Comparison of ENCODE assay signal across 1 cellular context in the genomic region with DNA sequence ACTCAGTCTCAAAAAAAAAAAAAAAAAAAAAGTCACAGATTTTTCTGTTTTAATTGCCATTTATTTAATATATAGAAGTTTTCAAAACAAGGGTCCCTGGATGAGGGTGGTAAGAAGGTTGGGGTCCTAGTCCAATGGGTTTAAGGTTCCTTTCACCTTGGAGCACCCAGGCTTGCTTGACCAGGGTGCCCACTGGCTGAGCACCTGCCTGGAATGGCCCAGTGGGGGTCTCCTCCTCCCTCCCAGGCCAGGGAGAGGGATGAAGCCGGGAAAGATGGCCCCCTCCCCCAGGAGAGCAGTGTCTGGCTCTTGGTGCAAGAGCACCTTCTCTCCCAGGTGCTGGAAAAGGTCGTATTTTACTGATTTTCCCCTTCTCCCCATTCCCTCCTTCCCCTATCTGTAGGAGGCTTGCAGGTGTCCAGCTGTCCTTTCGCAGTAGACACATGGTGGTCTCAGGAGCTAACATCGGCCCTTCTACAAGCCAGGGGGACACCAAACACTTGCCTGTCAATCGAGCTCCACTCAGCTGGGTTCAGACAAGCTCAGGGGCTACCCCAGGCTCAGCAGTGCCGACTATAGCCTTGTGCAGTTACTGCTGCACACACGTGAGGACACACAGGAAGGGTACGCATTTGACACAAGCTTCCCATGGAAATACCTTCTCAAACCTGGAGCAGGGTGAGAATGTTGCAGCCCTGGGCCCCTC.
TF ChIP-seq lines count a peak whose summit lies in the region.

No MANE protein-coding gene starts in this region.

TF ChIP-seq in HCT116, 20 proteins besides CTCF, POLR2A, EP300 and RAD21 (continued from another document):
- TF ChIP-seq, protein P1, sequence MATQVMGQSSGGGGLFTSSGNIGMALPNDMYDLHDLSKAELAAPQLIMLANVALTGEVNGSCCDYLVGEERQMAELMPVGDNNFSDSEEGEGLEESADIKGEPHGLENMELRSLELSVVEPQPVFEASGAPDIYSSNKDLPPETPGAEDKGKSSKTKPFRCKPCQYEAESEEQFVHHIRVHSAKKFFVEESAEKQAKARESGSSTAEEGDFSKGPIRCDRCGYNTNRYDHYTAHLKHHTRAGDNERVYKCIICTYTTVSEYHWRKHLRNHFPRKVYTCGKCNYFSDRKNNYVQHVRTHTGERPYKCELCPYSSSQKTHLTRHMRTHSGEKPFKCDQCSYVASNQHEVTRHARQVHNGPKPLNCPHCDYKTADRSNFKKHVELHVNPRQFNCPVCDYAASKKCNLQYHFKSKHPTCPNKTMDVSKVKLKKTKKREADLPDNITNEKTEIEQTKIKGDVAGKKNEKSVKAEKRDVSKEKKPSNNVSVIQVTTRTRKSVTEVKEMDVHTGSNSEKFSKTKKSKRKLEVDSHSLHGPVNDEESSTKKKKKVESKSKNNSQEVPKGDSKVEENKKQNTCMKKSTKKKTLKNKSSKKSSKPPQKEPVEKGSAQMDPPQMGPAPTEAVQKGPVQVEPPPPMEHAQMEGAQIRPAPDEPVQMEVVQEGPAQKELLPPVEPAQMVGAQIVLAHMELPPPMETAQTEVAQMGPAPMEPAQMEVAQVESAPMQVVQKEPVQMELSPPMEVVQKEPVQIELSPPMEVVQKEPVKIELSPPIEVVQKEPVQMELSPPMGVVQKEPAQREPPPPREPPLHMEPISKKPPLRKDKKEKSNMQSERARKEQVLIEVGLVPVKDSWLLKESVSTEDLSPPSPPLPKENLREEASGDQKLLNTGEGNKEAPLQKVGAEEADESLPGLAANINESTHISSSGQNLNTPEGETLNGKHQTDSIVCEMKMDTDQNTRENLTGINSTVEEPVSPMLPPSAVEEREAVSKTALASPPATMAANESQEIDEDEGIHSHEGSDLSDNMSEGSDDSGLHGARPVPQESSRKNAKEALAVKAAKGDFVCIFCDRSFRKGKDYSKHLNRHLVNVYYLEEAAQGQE (IDR thresholded peaks at IDR 0.05; ENCODE audit: low read depth), result no peak
- TF ChIP-seq ZNF274 (IDR thresholded peaks at IDR 0.05; ENCODE audit: low read depth, low read length), result no peak
- TF ChIP-seq CEBPB (IDR thresholded peaks at IDR 0.05; ENCODE audit: low read depth), result no peak
- TF ChIP-seq EZH2 (IDR thresholded peaks at IDR 0.05), result no peak
- TF ChIP-seq, protein P2, sequence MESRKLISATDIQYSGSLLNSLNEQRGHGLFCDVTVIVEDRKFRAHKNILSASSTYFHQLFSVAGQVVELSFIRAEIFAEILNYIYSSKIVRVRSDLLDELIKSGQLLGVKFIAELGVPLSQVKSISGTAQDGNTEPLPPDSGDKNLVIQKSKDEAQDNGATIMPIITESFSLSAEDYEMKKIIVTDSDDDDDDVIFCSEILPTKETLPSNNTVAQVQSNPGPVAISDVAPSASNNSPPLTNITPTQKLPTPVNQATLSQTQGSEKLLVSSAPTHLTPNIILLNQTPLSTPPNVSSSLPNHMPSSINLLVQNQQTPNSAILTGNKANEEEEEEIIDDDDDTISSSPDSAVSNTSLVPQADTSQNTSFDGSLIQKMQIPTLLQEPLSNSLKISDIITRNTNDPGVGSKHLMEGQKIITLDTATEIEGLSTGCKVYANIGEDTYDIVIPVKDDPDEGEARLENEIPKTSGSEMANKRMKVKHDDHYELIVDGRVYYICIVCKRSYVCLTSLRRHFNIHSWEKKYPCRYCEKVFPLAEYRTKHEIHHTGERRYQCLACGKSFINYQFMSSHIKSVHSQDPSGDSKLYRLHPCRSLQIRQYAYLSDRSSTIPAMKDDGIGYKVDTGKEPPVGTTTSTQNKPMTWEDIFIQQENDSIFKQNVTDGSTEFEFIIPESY (IDR thresholded peaks at IDR 0.05; ENCODE audit: extremely low read depth, insufficient replicate concordance, low read length), result no peak
- TF ChIP-seq, protein P3, sequence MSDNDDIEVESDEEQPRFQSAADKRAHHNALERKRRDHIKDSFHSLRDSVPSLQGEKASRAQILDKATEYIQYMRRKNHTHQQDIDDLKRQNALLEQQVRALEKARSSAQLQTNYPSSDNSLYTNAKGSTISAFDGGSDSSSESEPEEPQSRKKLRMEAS (IDR thresholded peaks at IDR 0.05), result no peak
- TF ChIP-seq SIN3A (IDR thresholded peaks at IDR 0.05; ENCODE audit: low read depth), result no peak
- TF ChIP-seq, protein P4, sequence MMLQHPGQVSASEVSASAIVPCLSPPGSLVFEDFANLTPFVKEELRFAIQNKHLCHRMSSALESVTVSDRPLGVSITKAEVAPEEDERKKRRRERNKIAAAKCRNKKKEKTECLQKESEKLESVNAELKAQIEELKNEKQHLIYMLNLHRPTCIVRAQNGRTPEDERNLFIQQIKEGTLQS (IDR thresholded peaks at IDR 0.05), result no peak
- TF ChIP-seq ELF1 (IDR thresholded peaks at IDR 0.05; ENCODE audit: borderline replicate concordance, low read depth), result no peak
- TF ChIP-seq ZFX (IDR thresholded peaks at IDR 0.05), result no peak
- no peak for TF ChIP-seq JUND (IDR thresholded peaks at IDR 0.05)
